ENCODE assay signal across 9 cellular contexts in the genomic region with DNA sequence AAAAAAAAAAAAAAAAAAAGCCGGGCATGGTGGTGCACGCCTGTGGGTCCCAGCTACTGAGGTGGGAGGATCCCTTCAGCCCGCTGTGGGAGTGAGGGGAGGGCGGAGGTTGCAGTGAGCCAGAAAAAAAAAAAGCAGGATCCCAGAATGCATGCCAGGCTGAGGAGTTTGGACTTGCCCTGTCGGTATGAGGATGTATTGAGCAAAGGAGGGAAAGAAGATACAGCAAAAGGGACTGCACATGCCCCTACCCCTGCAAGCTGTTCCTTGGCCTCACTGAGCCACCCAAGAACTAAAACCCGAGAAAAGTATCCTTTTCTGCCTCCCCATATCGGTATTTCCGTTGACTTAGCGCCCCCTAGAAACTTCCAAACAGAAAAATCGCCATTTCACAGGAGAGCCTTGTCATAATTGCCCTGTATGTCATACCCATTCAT. TPM values are rescaled to one million over a fixed set of nuclear protein-coding genes. Genes with fewer than 3 reads are reported as not detected.
DNase-seq lines count a peak whose midpoint lies in the region; ATAC-seq, FAIRE-seq and TF ChIP-seq lines count a peak whose summit lies in the region.
"Had no signal": no experiment of that assay in that cellular context is flagged by ENCODE, and none has a peak within 500 bp of the region (broad histone marks: within the 10 kb centered on the region; RNA-seq: fewer than 3 reads in every experiment).

No MANE protein-coding gene starts in this region.

- H3K4me1 Mint-ChIP-seq in activated naive CD4-positive, alpha-beta T cell treated with anti-CD3 and anti-CD28 coated beads, Interleukin-2, amount 50 U/mL, for 24 hours: peaks cover 32% of the 10 kb centered on the region
- H3K4me1 Mint-ChIP-seq in endodermal cell: peaks cover 4% of the 10 kb centered on the region
- peaks cover 15% of the 10 kb centered on the region for H3K4me1 Mint-ChIP-seq in type B pancreatic cell (ENCODE audit: unreplicated experiment)

- peaks cover 15% of the 10 kb centered on the region for H3K36me3 Mint-ChIP-seq in activated naive CD4-positive, alpha-beta T cell treated with anti-CD3 and anti-CD28 coated beads, Interleukin-2, amount 50 U/mL, for 24 hours
- peaks cover 12% of the 10 kb centered on the region for H3K36me3 Mint-ChIP-seq in endodermal cell (ENCODE audit: low read depth)
- no peaks in the 10 kb centered on the region for H3K36me3 Mint-ChIP-seq in type B pancreatic cell

- 34 to 49% methylated on average over 7 to 10 of the region's 10 CpGs for WGBS in endodermal cell (ENCODE audit: insufficient coverage in 1 of 2, insufficient read length in 1 of 2), 2 experiments

- peak overlapping the region; percentile 60 for H3K4me3 Mint-ChIP-seq in activated naive CD4-positive, alpha-beta T cell treated with anti-CD3 and anti-CD28 coated beads, Interleukin-2, amount 50 U/mL, for 24 hours
- H3K4me3 Mint-ChIP-seq in endodermal cell (peak overlapping the region; percentile 79), type B pancreatic cell (peak overlapping the region; percentile 67)

- H3K4me2 ChIP-seq in OCI-LY3 (ENCODE audit: low read length): peak overlapping the region; percentile 72

- H3K9me3 ChIP-seq in OCI-LY3 (ENCODE audit: insufficient read depth, low read length) (no peaks in the 10 kb centered on the region), endodermal cell (ENCODE audit: control insufficient read depth, low read length) (no peaks in the 10 kb centered on the region)

- H3K27ac ChIP-seq in OCI-LY3 (ENCODE audit: low read length): no peak overlapping the region
- H3K27ac ChIP-seq in endodermal cell (ENCODE audit: low read depth, low read length): no peak overlapping the region

- TF ChIP-seq CTCF in OCI-LY3 (IDR thresholded peaks at IDR 0.05; ENCODE audit: low read depth, low read length): peak; percentile 79
- TF ChIP-seq CTCF in endodermal cell (conservative IDR thresholded peaks at IDR 0.05): peak; percentile 69
- TF ChIP-seq CTCF in type B pancreatic cell (conservative IDR thresholded peaks at IDR 0.05): peak; percentile 51

- no peak overlapping the region for H2AFZ ChIP-seq in OCI-LY3 (ENCODE audit: low read depth, low read length)

- no peaks in the 10 kb centered on the region for H4K20me1 ChIP-seq in OCI-LY3 (ENCODE audit: insufficient read depth, low read length)

- H3K79me2 ChIP-seq in OCI-LY3 (ENCODE audit: low read length): peaks cover 41% of the 10 kb centered on the region

- H3K27me3 Mint-ChIP-seq in activated naive CD4-positive, alpha-beta T cell treated with anti-CD3 and anti-CD28 coated beads, Interleukin-2, amount 50 U/mL, for 24 hours: no peaks in the 10 kb centered on the region
- H3K27me3 Mint-ChIP-seq in endodermal cell (ENCODE audit: insufficient read depth): no peaks in the 10 kb centered on the region
- H3K27me3 Mint-ChIP-seq in type B pancreatic cell: peaks cover 3% of the 10 kb centered on the region

- H3K27ac Mint-ChIP-seq in activated naive CD4-positive, alpha-beta T cell treated with anti-CD3 and anti-CD28 coated beads, Interleukin-2, amount 50 U/mL, for 24 hours: peak overlapping the region; percentile 23
- H3K27ac Mint-ChIP-seq in endodermal cell (no peak overlapping the region), type B pancreatic cell (no peak overlapping the region)

- H3K4me1 ChIP-seq in OCI-LY3 (ENCODE audit: low read length) (peaks cover 32% of the 10 kb centered on the region), endodermal cell (ENCODE audit: control insufficient read depth, insufficient read depth, low read length) (no peaks in the 10 kb centered on the region)

- H3K27me3 ChIP-seq in OCI-LY3 (ENCODE audit: low read depth, low read length): no peaks in the 10 kb centered on the region
- H3K27me3 ChIP-seq in endodermal cell (ENCODE audit: control insufficient read depth, insufficient read depth, low read length, poor library complexity, severe bottlenecking): no peaks in the 10 kb centered on the region

- H3K4me3 ChIP-seq in OCI-LY3 (ENCODE audit: low read length) (peak overlapping the region; percentile 80), endodermal cell (ENCODE audit: low read length) (no peak overlapping the region)

- H3K36me3 ChIP-seq in OCI-LY3 (replicated peaks; ENCODE audit: low read depth, low read length) (peaks cover 17% of the 10 kb centered on the region), endodermal cell (ENCODE audit: control insufficient read depth, insufficient read depth, low read length) (peaks cover 16% of the 10 kb centered on the region)

- H3K9me3 Mint-ChIP-seq in activated naive CD4-positive, alpha-beta T cell treated with anti-CD3 and anti-CD28 coated beads, Interleukin-2, amount 50 U/mL, for 24 hours: no peaks in the 10 kb centered on the region
- H3K9me3 Mint-ChIP-seq in endodermal cell: no peaks in the 10 kb centered on the region
- H3K9me3 Mint-ChIP-seq in type B pancreatic cell: no peaks in the 10 kb centered on the region

- ATAC-seq in HG03175 (IDR thresholded peaks at IDR 0.05; ENCODE audit: unreplicated experiment): no peak

- FAIRE-seq in HTR-8/SVneo (lab: Jason Lieb, UNC): no peak

- no peak for DNase-seq in activated naive CD4-positive, alpha-beta T cell treated with Interleukin-2 at 50 U/mL for 16 hours
- DNase-seq in endodermal cell (no peak), type B pancreatic cell (ENCODE audit: extremely low spot score, unreplicated experiment) (no peak), cerebellar nuclear complex (lab: John Stamatoyannopoulos, UW) (no peak), HTR-8/SVneo (ENCODE audit: insufficient read length, low spot score) (no peak)

- no peak overlapping the region for H3K9ac ChIP-seq in OCI-LY3 (ENCODE audit: low read length)
- H3K9ac ChIP-seq in endodermal cell (ENCODE audit: extremely low read depth, low read length, poor library complexity, severe bottlenecking): no peak overlapping the region

RNA-seq across cellular contexts. Expression of gene GPATCH4, which starts 1.3 kb away (rescaled TPM):
- total RNA-seq in endodermal cell (10 to 100 TPM; 23.0 to 34.4 TPM), type B pancreatic cell (ENCODE audit: low replicate concordance) (22.4 and 30.7 TPM in 2 replicates)
- 19.7 TPM for polyA plus RNA-seq in endodermal cell (2013, experiment 1 of 2)
- 17.4 TPM for polyA plus RNA-seq in endodermal cell (2013, experiment 2 of 2)

RNA-seq across cellular contexts. Expression of gene NAXE, which starts 11.0 kb away (rescaled TPM):
- total RNA-seq in endodermal cell (100 to 1,000 TPM in 1 of 2 donors, 10 to 100 TPM in 1; 96.0 to 129 TPM), type B pancreatic cell (ENCODE audit: low replicate concordance) (86.3 and 98.4 TPM in 2 replicates)
- polyA plus RNA-seq in endodermal cell (2013, experiment 1 of 2): 72.2 TPM
- 60.4 TPM for polyA plus RNA-seq in endodermal cell (2013, experiment 2 of 2)

RNA-seq across cellular contexts. Expression of gene HAPLN2, which starts 16.6 kb away (rescaled TPM):
- total RNA-seq in endodermal cell (1 to 10 TPM in 1 of 2 donors, under 1 TPM in 1; 0.42 to 2.8 TPM), type B pancreatic cell (ENCODE audit: low replicate concordance) (not detected in 2 replicates)
- polyA plus RNA-seq in endodermal cell (2013, experiment 1 of 2): 0.82 TPM
- polyA plus RNA-seq in endodermal cell (2013, experiment 2 of 2): 0.54 TPM
- total RNA-seq: T-helper 1 cell treated with Interleukin-12 subunit alpha and Interleukin-12 subunit beta and Interleukin-4 antibody, amounts not matched to agents 30 ng/mL and 1 ng/mL, for 36 hours had no signal

RNA-seq across cellular contexts. Expression of gene TTC24, which starts 23.1 kb away (rescaled TPM):
- total RNA-seq in endodermal cell (not detected), type B pancreatic cell (ENCODE audit: low replicate concordance) (not detected in 2 replicates)
- not detected for polyA plus RNA-seq in endodermal cell (2013, experiment 1 of 2)
- not detected for polyA plus RNA-seq in endodermal cell (2013, experiment 2 of 2)

RNA-seq across cellular contexts. Expression of gene IQGAP3, which starts 30.2 kb away (rescaled TPM):
- total RNA-seq in endodermal cell: 10 to 100 TPM; 28.6 to 36.9 TPM
- 28.9 TPM for polyA plus RNA-seq in endodermal cell (2013, experiment 1 of 2)
- polyA plus RNA-seq in endodermal cell (2013, experiment 2 of 2): 28.9 TPM
- total RNA-seq in type B pancreatic cell (ENCODE audit: low replicate concordance): 17.6 and 35.3 TPM in 2 replicates
